ENCODE assay signal across 20 cellular contexts in the genomic region with DNA sequence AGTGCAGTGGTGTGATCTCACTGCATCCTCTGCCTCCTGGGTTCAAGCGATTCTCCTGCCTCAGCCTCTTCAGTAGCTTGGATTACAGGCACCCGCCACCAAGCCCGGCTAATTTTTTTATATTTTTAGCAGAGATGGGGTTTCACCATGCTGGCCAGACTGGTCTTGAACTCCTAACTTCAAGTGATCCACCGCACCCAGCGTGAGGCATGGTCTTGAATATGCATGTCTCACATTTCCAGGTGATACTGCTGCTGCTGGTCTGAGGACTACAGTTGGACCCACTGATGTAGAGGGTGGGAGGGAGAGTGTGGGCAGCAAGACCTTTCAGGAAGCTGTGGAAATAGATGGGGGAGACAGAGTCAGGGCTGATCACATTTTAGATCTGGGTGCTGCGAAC. TPM values are rescaled to one million over a fixed set of nuclear protein-coding genes. Genes with fewer than 3 reads are reported as not detected.
DNase-seq lines count a peak whose midpoint lies in the region; ATAC-seq and FAIRE-seq lines count a peak whose summit lies in the region.
"Had no signal": no experiment of that assay in that cellular context is flagged by ENCODE, and none has a peak within 500 bp of the region (broad histone marks: within the 10 kb centered on the region; RNA-seq: fewer than 3 reads in every experiment).

No MANE protein-coding gene starts in this region.

- H3K18ac ChIP-seq in trophoblast cell (ENCODE audit: low read length) = no peak overlapping the region

- peaks cover 52% of the 10 kb centered on the region for H3K36me3 Mint-ChIP-seq in activated CD4-positive, alpha-beta memory T cell treated with anti-CD3 and anti-CD28 coated beads, Interleukin-2, amount 10 ng/mL, durations not matched to agents 7 days and 5 days (ENCODE audit: low read depth)
- peaks cover 25% of the 10 kb centered on the region for H3K36me3 Mint-ChIP-seq in activated CD4-positive, alpha-beta memory T cell treated with anti-CD3 and anti-CD28 coated beads for 36 hours
- H3K36me3 Mint-ChIP-seq in activated naive CD8-positive, alpha-beta T cell treated with anti-CD3 and anti-CD28 coated beads, Interleukin-2, amount 10 ng/mL, durations not matched to agents 7 days and 5 days = peaks cover 21% of the 10 kb centered on the region
- H3K36me3 Mint-ChIP-seq: CD4-positive, CD25-positive, alpha-beta regulatory T cell had no signal

- no peak overlapping the region for H4K8ac ChIP-seq in trophoblast cell (ENCODE audit: low read depth, low read length)

- no peak overlapping the region for H3K4me2 ChIP-seq in trophoblast cell (ENCODE audit: low read length)
- H3K4me2 ChIP-seq: BLaER1 treated with 17β-estradiol and CSF1 and Interleukin-3, amounts not matched to agents 10 nM and 100 nM had no signal

- H2BK5ac ChIP-seq in trophoblast cell (ENCODE audit: low read depth, low read length, poor library complexity) = no peak overlapping the region

- no peak overlapping the region for H3K23ac ChIP-seq in trophoblast cell (ENCODE audit: low read length)

- H3K79me1 ChIP-seq in trophoblast cell (ENCODE audit: low read length) = no peaks in the 10 kb centered on the region

- no peak overlapping the region for H3K27ac ChIP-seq in trophoblast cell (ENCODE audit: low read depth, low read length)
- H3K27ac ChIP-seq: GM23248 had no signal

- peaks cover 8 to 11% of the 10 kb centered on the region in 2 experiments for H3K4me1 ChIP-seq in trophoblast cell (ENCODE audit: control insufficient read depth in 1 of 2, insufficient read depth in 2 of 2, low read length in 2 of 2)

- peak; percentile 38 for FAIRE-seq in HTR-8/SVneo (lab: Jason Lieb, UNC)
- FAIRE-seq: G401.6, GM12891, GM19239 had no signal

- POLR2A ChIA-PET in activated CD4-positive, alpha-beta memory T cell treated with anti-CD3 and anti-CD28 coated beads, Interleukin-2, amount 10 ng/mL, durations not matched to agents 7 days and 5 days (lab: Charles Lee) = interaction anchor here (0.8 to 7.7 kb wide), 5 partner anchors 9 to 162 kb away, joined by 3 to 121 read pairs (median 5); a partner anchor contains a TSS
- POLR2A ChIA-PET in activated CD4-positive, alpha-beta memory T cell treated with anti-CD3 and anti-CD28 coated beads for 36 hours (lab: Charles Lee) = interaction anchor here (0.8 kb wide), 1 partner anchor 84 kb away, joined by 4 read pairs; no protein-coding TSS in a partner anchor
- POLR2A ChIA-PET in activated naive CD8-positive, alpha-beta T cell treated with anti-CD3 and anti-CD28 coated beads, Interleukin-2, amount 10 ng/mL, durations not matched to agents 7 days and 5 days (lab: Charles Lee) = interaction anchor here (1.0 to 1.4 kb wide), 2 partner anchors 21 to 25 kb away, joined by 3 to 5 read pairs; a partner anchor contains a TSS

- no CpG with 5 or more reads among the region's 6 CpGs for WGBS in trophoblast cell (ENCODE audit: extremely low coverage, insufficient coverage, insufficient read length)

- CTCF ChIA-PET in activated CD4-positive, alpha-beta memory T cell treated with anti-CD3 and anti-CD28 coated beads, Interleukin-2, amount 10 ng/mL, durations not matched to agents 7 days and 5 days (lab: Charles Lee) = interaction anchor here (3.0 kb wide), 2 partner anchors 9 to 23 kb away, joined by 14 to 26 read pairs; no protein-coding TSS in a partner anchor
- CTCF ChIA-PET in activated CD4-positive, alpha-beta memory T cell treated with anti-CD3 and anti-CD28 coated beads for 36 hours (lab: Charles Lee) = interaction anchor here (1.0 to 4.6 kb wide), 5 partner anchors 9 to 131 kb away, joined by 3 to 45 read pairs (median 5); no protein-coding TSS in a partner anchor

- no peak overlapping the region for H3K4me3 ChIP-seq in trophoblast cell (ENCODE audit: low read depth, low read length)
- H3K4me3 ChIP-seq: BLaER1 treated with 17β-estradiol and CSF1 and Interleukin-3, amounts not matched to agents 10 nM and 100 nM; GM23248; HAP-1 had no signal

- H2BK120ac ChIP-seq in trophoblast cell (ENCODE audit: insufficient read depth, low read length, poor library complexity) = no peak overlapping the region

- peaks cover 5% of the 10 kb centered on the region for H3K4me1 Mint-ChIP-seq in activated CD4-positive, alpha-beta memory T cell treated with anti-CD3 and anti-CD28 coated beads, Interleukin-2, amount 10 ng/mL, durations not matched to agents 7 days and 5 days
- H3K4me1 Mint-ChIP-seq in activated CD4-positive, alpha-beta memory T cell treated with anti-CD3 and anti-CD28 coated beads for 36 hours (ENCODE audit: low read depth) = no peaks in the 10 kb centered on the region
- H3K4me1 Mint-ChIP-seq in activated naive CD8-positive, alpha-beta T cell treated with anti-CD3 and anti-CD28 coated beads, Interleukin-2, amount 10 ng/mL, durations not matched to agents 7 days and 5 days = peaks cover 2% of the 10 kb centered on the region
- H3K4me1 Mint-ChIP-seq: CD8-positive, alpha-beta memory T cell had no signal

- ATAC-seq in activated naive CD8-positive, alpha-beta T cell treated with anti-CD3 and anti-CD28 coated beads, Interleukin-2, amount 10 ng/mL, durations not matched to agents 7 days and 5 days (ENCODE audit: low read depth) = no peak
- ATAC-seq in GM18498 (IDR thresholded peaks at IDR 0.05; ENCODE audit: unreplicated experiment) = no peak

- H3K27me3 ChIP-seq in trophoblast cell (ENCODE audit: insufficient read depth, low read length) = no peaks in the 10 kb centered on the region
- H3K27me3 ChIP-seq: BLaER1 treated with 17β-estradiol and CSF1 and Interleukin-3, amounts not matched to agents 10 nM and 100 nM had no signal

- no peaks in the 10 kb centered on the region for H3K79me2 ChIP-seq in trophoblast cell (ENCODE audit: control insufficient read depth, insufficient read depth, low read length, poor library complexity)

- H3K9ac ChIP-seq in trophoblast cell (ENCODE audit: low read length) = no peak overlapping the region
- H3K9ac ChIP-seq: GM23248 had no signal

- H3K9me3 ChIP-seq in trophoblast cell (ENCODE audit: insufficient read depth, low read depth, low read length) = no peaks in the 10 kb centered on the region
- H3K9me3 ChIP-seq: BLaER1 treated with 17β-estradiol and CSF1 and Interleukin-3, amounts not matched to agents 10 nM and 100 nM; HAP-1 had no signal

- no peak overlapping the region for H3K14ac ChIP-seq in trophoblast cell (ENCODE audit: low read length)

- DNase-seq in activated CD4-positive, alpha-beta memory T cell treated with anti-CD3 and anti-CD28 coated beads, Interleukin-2, amount 10 ng/mL, durations not matched to agents 7 days and 5 days = no peak
- DNase-seq in activated CD4-positive, alpha-beta memory T cell treated with anti-CD3 and anti-CD28 coated beads for 36 hours = no peak
- DNase-seq in HTR-8/SVneo (ENCODE audit: insufficient read length, low spot score) (no peak), trophoblast cell (peak; percentile 52 to 65), NCI-H2171 (lab: John Stamatoyannopoulos, UW) (no peak), NCI-H2107 treated with DMSO at 0.1 percent for 48 hours (lab: John Stamatoyannopoulos, UW; ENCODE audit: unreplicated experiment) (no peak)
- DNase-seq in activated naive CD8-positive, alpha-beta T cell treated with anti-CD3 and anti-CD28 coated beads, Interleukin-2, amount 10 ng/mL, durations not matched to agents 7 days and 5 days = no peak
- DNase-seq: CD4-positive, CD25-positive, alpha-beta regulatory T cell; CD8-positive, alpha-beta memory T cell; COR-L47; DMS 273 treated with DMSO at 0.1 percent for 48 hours; DMS53; GM23248 had no signal

- no peaks in the 10 kb centered on the region for H3K9me3 Mint-ChIP-seq in activated CD4-positive, alpha-beta memory T cell treated with anti-CD3 and anti-CD28 coated beads, Interleukin-2, amount 10 ng/mL, durations not matched to agents 7 days and 5 days
- no peaks in the 10 kb centered on the region for H3K9me3 Mint-ChIP-seq in activated CD4-positive, alpha-beta memory T cell treated with anti-CD3 and anti-CD28 coated beads for 36 hours
- no peaks in the 10 kb centered on the region for H3K9me3 Mint-ChIP-seq in activated naive CD8-positive, alpha-beta T cell treated with anti-CD3 and anti-CD28 coated beads, Interleukin-2, amount 10 ng/mL, durations not matched to agents 7 days and 5 days
- H3K9me3 Mint-ChIP-seq: CD8-positive, alpha-beta memory T cell had no signal

- peak overlapping the region; percentile 62 for H3K27ac Mint-ChIP-seq in activated CD4-positive, alpha-beta memory T cell treated with anti-CD3 and anti-CD28 coated beads, Interleukin-2, amount 10 ng/mL, durations not matched to agents 7 days and 5 days
- H3K27ac Mint-ChIP-seq in activated CD4-positive, alpha-beta memory T cell treated with anti-CD3 and anti-CD28 coated beads for 36 hours = no peak overlapping the region
- H3K27ac Mint-ChIP-seq in activated naive CD8-positive, alpha-beta T cell treated with anti-CD3 and anti-CD28 coated beads, Interleukin-2, amount 10 ng/mL, durations not matched to agents 7 days and 5 days = peak overlapping the region; percentile 34
- H3K27ac Mint-ChIP-seq: B cell had no signal

- H3K4me3 Mint-ChIP-seq in activated CD4-positive, alpha-beta memory T cell treated with anti-CD3 and anti-CD28 coated beads, Interleukin-2, amount 10 ng/mL, durations not matched to agents 7 days and 5 days = no peak overlapping the region
- no peak overlapping the region for H3K4me3 Mint-ChIP-seq in activated CD4-positive, alpha-beta memory T cell treated with anti-CD3 and anti-CD28 coated beads for 36 hours
- no peak overlapping the region for H3K4me3 Mint-ChIP-seq in activated naive CD8-positive, alpha-beta T cell treated with anti-CD3 and anti-CD28 coated beads, Interleukin-2, amount 10 ng/mL, durations not matched to agents 7 days and 5 days
- H3K4me3 Mint-ChIP-seq: B cell; CD4-positive, CD25-positive, alpha-beta regulatory T cell; CD8-positive, alpha-beta memory T cell had no signal

- intact Hi-C loops in activated CD4-positive, alpha-beta memory T cell treated with anti-CD3 and anti-CD28 coated beads for 36 hours (cut with micrococcal nuclease) = no loop called here

- H3K36me3 ChIP-seq in trophoblast cell (ENCODE audit: control insufficient read depth in 1 of 2, insufficient read depth in 2 of 2, low read length in 2 of 2) = no peaks in the 10 kb centered on the region

- no peak overlapping the region for H2AFZ ChIP-seq in trophoblast cell (ENCODE audit: insufficient read depth, low read length, poor library complexity)
- H2AFZ ChIP-seq: GM23248 had no signal

- no peak overlapping the region for H3K4ac ChIP-seq in trophoblast cell (ENCODE audit: low read depth, low read length)

- no peak overlapping the region for H4K91ac ChIP-seq in trophoblast cell (ENCODE audit: low read depth, low read length)

- no peak overlapping the region for H4K12ac ChIP-seq in trophoblast cell (ENCODE audit: low read depth, low read length)

- no peak overlapping the region for H2AK5ac ChIP-seq in trophoblast cell (ENCODE audit: low read length)

- H2BK12ac ChIP-seq in trophoblast cell (ENCODE audit: low read length) = no peak overlapping the region

- peaks cover 3% of the 10 kb centered on the region for H3K27me3 Mint-ChIP-seq in activated CD4-positive, alpha-beta memory T cell treated with anti-CD3 and anti-CD28 coated beads, Interleukin-2, amount 10 ng/mL, durations not matched to agents 7 days and 5 days
- no peaks in the 10 kb centered on the region for H3K27me3 Mint-ChIP-seq in activated CD4-positive, alpha-beta memory T cell treated with anti-CD3 and anti-CD28 coated beads for 36 hours
- peaks cover 3% of the 10 kb centered on the region for H3K27me3 Mint-ChIP-seq in activated naive CD8-positive, alpha-beta T cell treated with anti-CD3 and anti-CD28 coated beads, Interleukin-2, amount 10 ng/mL, durations not matched to agents 7 days and 5 days
- H3K27me3 Mint-ChIP-seq: B cell; CD8-positive, alpha-beta memory T cell had no signal

RNA-seq across cellular contexts. Expression of a gene that starts 21.9 kb away (rescaled TPM):
- under 1 TPM; 0.43 to 0.63 TPM for total RNA-seq in activated CD4-positive, alpha-beta memory T cell treated with anti-CD3 and anti-CD28 coated beads, Interleukin-2, amount 10 ng/mL, durations not matched to agents 7 days and 5 days
- under 1 TPM; 0.50 to 0.58 TPM for total RNA-seq in activated CD4-positive, alpha-beta memory T cell treated with anti-CD3 and anti-CD28 coated beads for 36 hours
- 1 to 10 TPM in 1 of 2 experiments, under 1 TPM in 1; 0.50 to 1.3 TPM for total RNA-seq in activated naive CD8-positive, alpha-beta T cell treated with anti-CD3 and anti-CD28 coated beads, Interleukin-2, amount 10 ng/mL, durations not matched to agents 7 days and 5 days
- 12.8 and 13.6 TPM in 2 replicates for polyA plus RNA-seq in trophoblast cell (2013)

RNA-seq across cellular contexts. Expression of a gene that starts 25.2 kb away (rescaled TPM):
- 10 to 100 TPM; 93.4 to 98.9 TPM for total RNA-seq in activated CD4-positive, alpha-beta memory T cell treated with anti-CD3 and anti-CD28 coated beads, Interleukin-2, amount 10 ng/mL, durations not matched to agents 7 days and 5 days
- 10 to 100 TPM; 22.1 to 26.3 TPM for total RNA-seq in activated CD4-positive, alpha-beta memory T cell treated with anti-CD3 and anti-CD28 coated beads for 36 hours
- total RNA-seq in activated naive CD8-positive, alpha-beta T cell treated with anti-CD3 and anti-CD28 coated beads, Interleukin-2, amount 10 ng/mL, durations not matched to agents 7 days and 5 days = 10 to 100 TPM; 44.2 to 45.1 TPM
- 1.2 and 1.3 TPM in 2 replicates for polyA plus RNA-seq in trophoblast cell (2013)

RNA-seq across cellular contexts. Expression of a gene that starts 53.5 kb away (rescaled TPM):
- total RNA-seq in activated CD4-positive, alpha-beta memory T cell treated with anti-CD3 and anti-CD28 coated beads, Interleukin-2, amount 10 ng/mL, durations not matched to agents 7 days and 5 days = 10 to 100 TPM; 14.7 to 14.8 TPM
- 10 to 100 TPM; 35.9 to 36.2 TPM for total RNA-seq in activated CD4-positive, alpha-beta memory T cell treated with anti-CD3 and anti-CD28 coated beads for 36 hours
- total RNA-seq in activated naive CD8-positive, alpha-beta T cell treated with anti-CD3 and anti-CD28 coated beads, Interleukin-2, amount 10 ng/mL, durations not matched to agents 7 days and 5 days = 10 to 100 TPM; 44.0 to 51.1 TPM
- polyA plus RNA-seq in trophoblast cell (2013) = 335 and 340 TPM in 2 replicates

Comparison
In these comparisons a context has a peak if more than half of its experiments do, and no peak if none do; other contexts are left out.
1. DNase-seq: peak in trophoblast cell (2 of 2); none in activated CD4-positive, alpha-beta memory T cell treated with anti-CD3 and anti-CD28 coated beads, Interleukin-2, amount 10 ng/mL, durations not matched to agents 7 days and 5 days (single experiment), activated CD4-positive, alpha-beta memory T cell treated with anti-CD3 and anti-CD28 coated beads for 36 hours (single experiment), HTR-8/SVneo (single experiment), activated naive CD8-positive, alpha-beta T cell treated with anti-CD3 and anti-CD28 coated beads, Interleukin-2, amount 10 ng/mL, durations not matched to agents 7 days and 5 days (single experiment), NCI-H2171 (single experiment) and NCI-H2107 treated with DMSO at 0.1 percent for 48 hours (single experiment).